In genomic region chr6:85975957-85976356, GRCh38 we compare ENCODE assay signal across 20 cellular contexts.
DNase-seq lines count a peak whose midpoint lies in the region; ATAC-seq and TF ChIP-seq lines count a peak whose summit lies in the region.
"Had no signal": no experiment of that assay in that cellular context is flagged by ENCODE, and none has a peak within 500 bp of the region (broad histone marks: within the 10 kb centered on the region; RNA-seq: fewer than 3 reads in every experiment).

No MANE protein-coding gene starts in this region.

- intact Hi-C loops in prostate gland (cut with DNase I): no loop called here

- H3K27me3 Mint-ChIP-seq in activated naive CD4-positive, alpha-beta T cell treated with anti-CD3 and anti-CD28 coated beads, Interleukin-2, amount 10 ng/mL, durations not matched to agents 7 days and 5 days: no peaks in the 10 kb centered on the region

- no peaks in the 10 kb centered on the region for H3K36me3 ChIP-seq in prostate gland
- H3K36me3 ChIP-seq: brain microvascular endothelial cell, uterus had no signal

- H3K4me1 Mint-ChIP-seq in activated naive CD4-positive, alpha-beta T cell treated with anti-CD3 and anti-CD28 coated beads, Interleukin-2, amount 10 ng/mL, durations not matched to agents 7 days and 5 days: no peaks in the 10 kb centered on the region

- H3K4me1 ChIP-seq in prostate gland (replicated peaks): no peaks in the 10 kb centered on the region
- H3K4me1 ChIP-seq: uterus had no signal

- peaks cover 2% of the 10 kb centered on the region for H3K9me3 Mint-ChIP-seq in activated naive CD4-positive, alpha-beta T cell treated with anti-CD3 and anti-CD28 coated beads, Interleukin-2, amount 10 ng/mL, durations not matched to agents 7 days and 5 days

- H3K4me3 Mint-ChIP-seq in activated naive CD4-positive, alpha-beta T cell treated with anti-CD3 and anti-CD28 coated beads, Interleukin-2, amount 10 ng/mL, durations not matched to agents 7 days and 5 days: no peak overlapping the region

- ATAC-seq in GM18502 (IDR thresholded peaks at IDR 0.05; ENCODE audit: poor library complexity, unreplicated experiment): peak; percentile 81
- peak; percentile 91 for ATAC-seq in GM19438 (IDR thresholded peaks at IDR 0.05; ENCODE audit: low read depth, unreplicated experiment)
- ATAC-seq in HG02642 (IDR thresholded peaks at IDR 0.05; ENCODE audit: poor library complexity, unreplicated experiment): peak; percentile 64
- ATAC-seq in HG03460 (IDR thresholded peaks at IDR 0.05; ENCODE audit: unreplicated experiment): peak; percentile 77
- ATAC-seq: left cardiac atrium, mucosa of descending colon, PC-3 had no signal

- no peak for TF ChIP-seq POLR2A in prostate gland (IDR thresholded peaks at IDR 0.05)

- DNase-seq in SW 1271 (lab: John Stamatoyannopoulos, UW) (no peak), prostate gland (ENCODE audit: low spot score) (no peak)
- DNase-seq in activated T-cell treated with anti-CD3 and anti-CD28 coated beads, Interleukin-2, amount 50 U/mL, for 1 hour: no peak
- DNase-seq in activated naive CD4-positive, alpha-beta T cell treated with anti-CD3 and anti-CD28 coated beads, Interleukin-2, amount 10 ng/mL, durations not matched to agents 7 days and 5 days: no peak
- DNase-seq: ACHN; activated naive CD4-positive, alpha-beta T cell treated with Interleukin-2 at 50 U/mL for 16 hours; brain microvascular endothelial cell; left cardiac atrium; mucosa of descending colon; NCI-H2029; NCI-H524 treated with DMSO at 0.1 percent for 48 hours; PC-3; SK-N-SH; stimulated activated naive CD4-positive, alpha-beta T cell; uterus had no signal

- no peaks in the 10 kb centered on the region for H3K36me3 Mint-ChIP-seq in activated naive CD4-positive, alpha-beta T cell treated with anti-CD3 and anti-CD28 coated beads, Interleukin-2, amount 10 ng/mL, durations not matched to agents 7 days and 5 days

- H3K27ac ChIP-seq in prostate gland: no peak overlapping the region
- H3K27ac ChIP-seq: brain microvascular endothelial cell, uterus, VCaP had no signal

- CTCF ChIA-PET in activated naive CD4-positive, alpha-beta T cell treated with anti-CD3 and anti-CD28 coated beads, Interleukin-2, amount 10 ng/mL, durations not matched to agents 7 days and 5 days (lab: Charles Lee): no interaction called here

- H3K27ac Mint-ChIP-seq in activated naive CD4-positive, alpha-beta T cell treated with anti-CD3 and anti-CD28 coated beads, Interleukin-2, amount 10 ng/mL, durations not matched to agents 7 days and 5 days: no peak overlapping the region

- H3K27me3 ChIP-seq in prostate gland (replicated peaks; ENCODE audit: insufficient read depth): no peaks in the 10 kb centered on the region
- H3K27me3 ChIP-seq: brain microvascular endothelial cell, uterus had no signal

- no peaks in the 10 kb centered on the region for H3K9me3 ChIP-seq in prostate gland
- H3K9me3 ChIP-seq: SK-N-SH, uterus had no signal

- H3K4me3 ChIP-seq in prostate gland: no peak overlapping the region
- H3K4me3 ChIP-seq: mucosa of descending colon, uterus had no signal

- TF ChIP-seq CTCF in prostate gland (IDR thresholded peaks at IDR 0.05): no peak

- 88% methylated on average over 2 of the region's 2 CpGs for WGBS in prostate gland
